18 cellular contexts compared by ENCODE assay signal in genomic region chr6:44651604-44652003, GRCh38.
DNase-seq lines count a peak whose midpoint lies in the region; ATAC-seq, FAIRE-seq and TF ChIP-seq lines count a peak whose summit lies in the region.
"Had no signal": no experiment of that assay in that cellular context is flagged by ENCODE, and none has a peak within 500 bp of the region (broad histone marks: within the 10 kb centered on the region; RNA-seq: fewer than 3 reads in every experiment).

No MANE protein-coding gene starts in this region.

- H3K27me3 ChIP-seq in Caco-2 (replicated peaks; ENCODE audit: control insufficient read depth, insufficient read depth, low read length) (no peaks in the 10 kb centered on the region), HUES64 (ENCODE audit: insufficient read depth, low read length) (no peaks in the 10 kb centered on the region), H1 (replicated peaks in 1 of 4; ENCODE audit: control insufficient read depth in 3 of 4, extremely low read depth in 1 of 4, insufficient read depth in 3 of 4, low read length in 3 of 4) (no peaks in the 10 kb centered on the region), lower lobe of right lung (ENCODE audit: low read depth) (peaks cover 4% of the 10 kb centered on the region), upper lobe of left lung (no peaks in the 10 kb centered on the region)

- H3K36me3 Mint-ChIP-seq in Caco-2 (ENCODE audit: insufficient read depth, unreplicated experiment): no peaks in the 10 kb centered on the region
- H3K36me3 Mint-ChIP-seq in activated naive CD8-positive, alpha-beta T cell treated with anti-CD3 and anti-CD28 coated beads, Interleukin-2, amount 50 U/mL, for 24 hours (ENCODE audit: low read depth): no peaks in the 10 kb centered on the region
- H3K36me3 Mint-ChIP-seq in activated CD8-positive, alpha-beta T cell treated with anti-CD3 and anti-CD28 coated beads for 36 hours (ENCODE audit: low read depth): no peaks in the 10 kb centered on the region
- H3K36me3 Mint-ChIP-seq: CD8-positive, alpha-beta T cell had no signal

- H3K9ac ChIP-seq in HUES64 (ENCODE audit: low read depth, low read length) (no peak overlapping the region), H1 (replicated peaks in 1 of 4; ENCODE audit: extremely low read depth in 1 of 4, low read depth in 3 of 4, low read length in 3 of 4) (no peak overlapping the region)

- H4K91ac ChIP-seq in H1 (replicated peaks; ENCODE audit: insufficient read length, low read length): no peak overlapping the region

- H2BK5ac ChIP-seq in H1 (ENCODE audit: low read depth, low read length): no peak overlapping the region

- H3K23ac ChIP-seq in H1 (ENCODE audit: insufficient read length): no peak overlapping the region

- H2AK5ac ChIP-seq in H1 (ENCODE audit: low read depth, low read length): no peak overlapping the region

- no peaks in the 10 kb centered on the region for H3K79me1 ChIP-seq in H1 (ENCODE audit: low read depth, low read length)

- H4K20me1 ChIP-seq in H1 (replicated peaks in 1 of 2; ENCODE audit: control insufficient read depth in 1 of 2, insufficient read depth in 2 of 2, low read length in 2 of 2): no peaks in the 10 kb centered on the region

- H3K23me2 ChIP-seq in H1 (ENCODE audit: low read depth, low read length): no peaks in the 10 kb centered on the region

- no peak overlapping the region for H4K8ac ChIP-seq in H1 (ENCODE audit: extremely low read depth, insufficient read depth, low read length)

- H3K36me3 ChIP-seq in Caco-2 (ENCODE audit: control insufficient read depth, insufficient read depth, low read length): no peaks in the 10 kb centered on the region
- H3K36me3 ChIP-seq in HUES64 (ENCODE audit: insufficient read depth, low read length): no peaks in the 10 kb centered on the region
- no peaks in the 10 kb centered on the region for H3K36me3 ChIP-seq in H1 (ENCODE audit: control insufficient read depth in 2 of 4, insufficient read depth in 4 of 4, low read length in 3 of 4)
- H3K36me3 ChIP-seq in mesodermal cell (ENCODE audit: control insufficient read depth, insufficient read depth, low read length): no peaks in the 10 kb centered on the region
- no peaks in the 10 kb centered on the region for H3K36me3 ChIP-seq in lower lobe of right lung
- no peaks in the 10 kb centered on the region for H3K36me3 ChIP-seq in upper lobe of left lung

- peaks cover 15% of the 10 kb centered on the region for H3K4me1 Mint-ChIP-seq in Caco-2 (ENCODE audit: low read depth, unreplicated experiment)
- H3K4me1 Mint-ChIP-seq in activated naive CD8-positive, alpha-beta T cell treated with anti-CD3 and anti-CD28 coated beads, Interleukin-2, amount 50 U/mL, for 24 hours: peaks cover 9% of the 10 kb centered on the region
- peaks cover 11% of the 10 kb centered on the region for H3K4me1 Mint-ChIP-seq in activated CD8-positive, alpha-beta T cell treated with anti-CD3 and anti-CD28 coated beads for 36 hours (ENCODE audit: low read depth)

- H3K18ac ChIP-seq in H1 (ENCODE audit: extremely low read depth, low read length): no peak overlapping the region; the same call in 1 of the 2 replicates

- H3K27me3 Mint-ChIP-seq in Caco-2 (ENCODE audit: insufficient read depth, unreplicated experiment): peaks cover 8% of the 10 kb centered on the region
- peaks cover 5% of the 10 kb centered on the region for H3K27me3 Mint-ChIP-seq in activated naive CD8-positive, alpha-beta T cell treated with anti-CD3 and anti-CD28 coated beads, Interleukin-2, amount 50 U/mL, for 24 hours
- peaks cover 3% of the 10 kb centered on the region for H3K27me3 Mint-ChIP-seq in activated CD8-positive, alpha-beta T cell treated with anti-CD3 and anti-CD28 coated beads for 36 hours

- no peak overlapping the region for H3K14ac ChIP-seq in H1 (ENCODE audit: insufficient read length)

- TF ChIP-seq POLR2A in H1 (IDR thresholded peaks at IDR 0.05; ENCODE audit: control extremely low read depth in 1 of 2, low read depth in 2 of 2, low read length in 2 of 2) (no peak), upper lobe of left lung (IDR thresholded peaks at IDR 0.05) (no peak)

- H3K4me3 Mint-ChIP-seq in Caco-2 (ENCODE audit: unreplicated experiment): peak overlapping the region; percentile 11
- no peak overlapping the region for H3K4me3 Mint-ChIP-seq in activated naive CD8-positive, alpha-beta T cell treated with anti-CD3 and anti-CD28 coated beads, Interleukin-2, amount 50 U/mL, for 24 hours
- H3K4me3 Mint-ChIP-seq in activated CD8-positive, alpha-beta T cell treated with anti-CD3 and anti-CD28 coated beads for 36 hours: no peak overlapping the region
- H3K4me3 Mint-ChIP-seq: CD8-positive, alpha-beta T cell had no signal

- ATAC-seq in lower lobe of right lung: no peak
- no peak for ATAC-seq in activated naive CD8-positive, alpha-beta T cell treated with anti-CD3 and anti-CD28 coated beads, Interleukin-2, amount 50 U/mL, for 24 hours
- ATAC-seq in activated CD8-positive, alpha-beta T cell treated with anti-CD3 and anti-CD28 coated beads for 36 hours: no peak
- no peak for ATAC-seq in upper lobe of left lung (ENCODE audit: low FRiP score in 2 of 2)
- ATAC-seq: CD8-positive, alpha-beta T cell; HepG2; Panc1 had no signal

- 0 out of 4 replicates have a peak, but pooled peaks of 1 of the 2 experiments have one; percentile 8 for TF ChIP-seq RAD21 in H1 (IDR thresholded peaks at IDR 0.05 in 1 of 2, conservative IDR thresholded peaks at IDR 0.05 in 1 of 2; ENCODE audit: low read depth in 2 of 2, low read length in 2 of 2)

- H2BK20ac ChIP-seq in H1 (ENCODE audit: low read length): peak overlapping the region; percentile 73; the same call in 1 of the 2 replicates

- FAIRE-seq in H1 (lab: Jason Lieb, UNC): no peak
- FAIRE-seq: HepG2 had no signal

- 0 out of 2 replicates have a peak overlapping the region, but pooled peaks have one; percentile 29 for H2BK12ac ChIP-seq in H1 (ENCODE audit: low read depth, low read length)

- TF ChIP-seq CTCF in Caco-2 (IDR thresholded peaks at IDR 0.05; ENCODE audit: insufficient read depth in 1 of 2, low read depth in 1 of 2, low read length in 1 of 2, severe bottlenecking in 1 of 2, unreplicated experiment in 1 of 2): no peak
- no peak for TF ChIP-seq CTCF in H1 (IDR thresholded peaks at IDR 0.05; ENCODE audit: control extremely low read depth in 1 of 3, insufficient read depth in 1 of 3, low read depth in 1 of 3, low read length in 3 of 3)
- no peak for TF ChIP-seq CTCF in lower lobe of right lung (IDR thresholded peaks at IDR 0.05)
- TF ChIP-seq CTCF in activated CD8-positive, alpha-beta T cell treated with anti-CD3 and anti-CD28 coated beads for 36 hours (IDR thresholded peaks at IDR 0.05): no peak
- no peak for TF ChIP-seq CTCF in upper lobe of left lung (IDR thresholded peaks at IDR 0.05)

- BruUV-seq in Caco-2 (replicated peaks; lab: Mats Ljungman, UMichigan): no TSS peak

- H3K27ac ChIP-seq in HUES64 (ENCODE audit: low read depth, low read length) (peak overlapping the region; percentile 13), H1 (ENCODE audit: low read depth, low read length) (no peak overlapping the region), mesodermal cell (ENCODE audit: low read depth, low read length, severe bottlenecking) (peak overlapping the region; percentile 41), lower lobe of right lung (no peak overlapping the region), upper lobe of left lung (no peak overlapping the region)
- H3K27ac ChIP-seq: 22Rv1, HL-60 had no signal

- H3K4ac ChIP-seq in H1 (replicated peaks; ENCODE audit: insufficient read length, low read depth, low read length): no peak overlapping the region

- DNase-seq in Caco-2: peak; percentile 12 to 50
- no peak for DNase-seq in H1 (ENCODE audit: low read depth in 1 of 2, low spot score in 2 of 2)
- no peak for DNase-seq in lower lobe of right lung
- no peak for DNase-seq in activated naive CD8-positive, alpha-beta T cell treated with anti-CD3 and anti-CD28 coated beads, Interleukin-2, amount 50 U/mL, for 24 hours
- DNase-seq in activated CD8-positive, alpha-beta T cell treated with anti-CD3 and anti-CD28 coated beads for 36 hours: no peak
- DNase-seq in upper lobe of left lung: no peak
- DNase-seq: CD8-positive, alpha-beta T cell; NCI-H1105 treated with DMSO at 0.1 percent for 48 hours; NCI-H187 treated with DMSO at 0.1 percent for 48 hours; NCI-H2171; NCI-H82; Right ventricle myocardium superior had no signal

- H3K79me2 ChIP-seq in H1 (ENCODE audit: control insufficient read depth in 1 of 2, insufficient read depth in 2 of 2, low read length in 2 of 2): no peaks in the 10 kb centered on the region

- H3K4me2 ChIP-seq in H1 (ENCODE audit: insufficient read depth in 1 of 2, low read depth in 2 of 2, low read length in 2 of 2): no peak overlapping the region

- intact Hi-C loops in Caco-2 (cut with micrococcal nuclease; ENCODE audit: unreplicated experiment): no loop called here
- intact Hi-C loops in lower lobe of right lung (cut with DNase I): no loop called here
- intact Hi-C loops in activated CD8-positive, alpha-beta T cell treated with anti-CD3 and anti-CD28 coated beads for 36 hours (cut with micrococcal nuclease): loop anchor here (5.0 to 10.0 kb wide), 3 partner anchors 771 to 1273 kb away; no protein-coding TSS in a partner anchor

- no peak overlapping the region for H2BK120ac ChIP-seq in H1 (replicated peaks; ENCODE audit: low read depth, low read length)

- POLR2A ChIA-PET in Caco-2 (lab: Charles Lee) (no interaction called here), H1 (lab: Charles Lee; ENCODE audit: partially characterized antibody) (interaction anchor here (1.4 to 1.8 kb wide), 2 partner anchors 12 to 14 kb away, joined by 3 to 7 read pairs; no protein-coding TSS in a partner anchor)
- POLR2A ChIA-PET in activated CD8-positive, alpha-beta T cell treated with anti-CD3 and anti-CD28 coated beads for 36 hours (lab: Charles Lee): no interaction called here

- H3K27ac Mint-ChIP-seq in Caco-2 (ENCODE audit: unreplicated experiment): no peak overlapping the region
- H3K27ac Mint-ChIP-seq in activated naive CD8-positive, alpha-beta T cell treated with anti-CD3 and anti-CD28 coated beads, Interleukin-2, amount 50 U/mL, for 24 hours: no peak overlapping the region
- H3K27ac Mint-ChIP-seq in activated CD8-positive, alpha-beta T cell treated with anti-CD3 and anti-CD28 coated beads for 36 hours: no peak overlapping the region
- H3K27ac Mint-ChIP-seq: CD8-positive, alpha-beta T cell had no signal

- no peak overlapping the region for H3K56ac ChIP-seq in H1 (replicated peaks; ENCODE audit: insufficient read length, low read depth, low read length)

- 30% methylated on average over 15 of the region's 15 CpGs for WGBS in HUES64
- 58% methylated on average over 15 of the region's 15 CpGs; no CpG with 5 or more reads in 1 of the 2 experiments for WGBS in H1 (ENCODE audit: extremely low coverage in 1 of 2, insufficient coverage in 1 of 2, insufficient read length in 1 of 2, insufficient replicate concordance in 2 of 2, low coverage in 1 of 2, low lambda C conversion rate in 2 of 2, missing lambda C conversion rate in 1 of 2), 2 experiments
- 31 to 35% methylated on average over 12 to 13 of the region's 15 CpGs for WGBS in mesodermal cell (ENCODE audit: insufficient coverage in 2 of 2), 2 experiments
- WGBS in upper lobe of left lung, 2 donors: 87 to 90% methylated on average over 15 of the region's 15 CpGs

- 0 out of 2 replicates have a peak, but pooled peaks cover 4% of the 10 kb centered on the region for H3K4me1 ChIP-seq in Caco-2
- peaks cover 21% of the 10 kb centered on the region; the same call in 1 of the 2 replicates for H3K4me1 ChIP-seq in HUES64 (ENCODE audit: insufficient read depth, low read length)
- no peaks in the 10 kb centered on the region; a peak in 3 of 7 replicates for H3K4me1 ChIP-seq in H1 (replicated peaks in 1 of 4; ENCODE audit: control insufficient read depth in 3 of 4, insufficient read depth in 4 of 4, low read length in 3 of 4)
- H3K4me1 ChIP-seq in mesodermal cell (ENCODE audit: control insufficient read depth, insufficient read depth, low read length, poor library complexity, severe bottlenecking): peaks cover 35% of the 10 kb centered on the region
- peaks cover 9% of the 10 kb centered on the region for H3K4me1 ChIP-seq in lower lobe of right lung
- H3K4me1 ChIP-seq in upper lobe of left lung: peaks cover 7 to 15% (median 13%) of the 10 kb centered on the region in 4 donors

- no peak overlapping the region for H3K4me3 ChIP-seq in Caco-2 (ENCODE audit: low read depth, low read length)
- no peak overlapping the region for H3K4me3 ChIP-seq in HUES64 (ENCODE audit: low read length)
- H3K4me3 ChIP-seq in H1 (ENCODE audit: extremely low read depth in 1 of 4, insufficient read depth in 2 of 4, low read depth in 3 of 4, low read length in 4 of 4): no peak overlapping the region
- H3K4me3 ChIP-seq in mesodermal cell (ENCODE audit: extremely low read depth, insufficient read depth, low read length, poor library complexity, severe bottlenecking): no peak overlapping the region
- no peak overlapping the region for H3K4me3 ChIP-seq in lower lobe of right lung
- H3K4me3 ChIP-seq in upper lobe of left lung: no peak overlapping the region

- no peak overlapping the region; the same call in 1 of the 2 replicates for H2BK15ac ChIP-seq in H1 (ENCODE audit: low read length)

- H3K9me3 Mint-ChIP-seq in Caco-2 (ENCODE audit: unreplicated experiment): no peaks in the 10 kb centered on the region
- no peaks in the 10 kb centered on the region for H3K9me3 Mint-ChIP-seq in activated naive CD8-positive, alpha-beta T cell treated with anti-CD3 and anti-CD28 coated beads, Interleukin-2, amount 50 U/mL, for 24 hours
- H3K9me3 Mint-ChIP-seq in activated CD8-positive, alpha-beta T cell treated with anti-CD3 and anti-CD28 coated beads for 36 hours: peaks cover 3% of the 10 kb centered on the region

- H2AFZ ChIP-seq in H1 (ENCODE audit: low read length): peak overlapping the region; percentile 47

- H4K5ac ChIP-seq in H1 (ENCODE audit: insufficient read length, low read depth, low read length): no peak overlapping the region

- H3K9me3 ChIP-seq in Caco-2: no peaks in the 10 kb centered on the region
- no peaks in the 10 kb centered on the region for H3K9me3 ChIP-seq in HUES64 (ENCODE audit: insufficient read depth, low read depth, low read length)
- no peaks in the 10 kb centered on the region for H3K9me3 ChIP-seq in H1 (ENCODE audit: insufficient read depth in 2 of 2, low read depth in 1 of 2, low read length in 1 of 2)
- H3K9me3 ChIP-seq in mesodermal cell (ENCODE audit: control insufficient read depth, low read length): no peaks in the 10 kb centered on the region
- no peaks in the 10 kb centered on the region for H3K9me3 ChIP-seq in lower lobe of right lung
- no peaks in the 10 kb centered on the region for H3K9me3 ChIP-seq in upper lobe of left lung

- TF ChIP-seq EP300 in H1 (IDR thresholded peaks at IDR 0.05; ENCODE audit: borderline replicate concordance in 1 of 2, low read depth in 2 of 2, low read length in 2 of 2) (no peak), upper lobe of left lung (IDR thresholded peaks at IDR 0.05) (no peak)

- CTCF ChIA-PET in Caco-2 (lab: Charles Lee) (interaction anchor here (0.6 kb wide), 1 partner anchor 1063 kb away, joined by 3 read pairs; no protein-coding TSS in a partner anchor), H1 (lab: Charles Lee; ENCODE audit: partially characterized antibody) (interaction anchor here (0.6 to 6.9 kb wide), 7 partner anchors 22 to 1271 kb away, joined by 3 to 64 read pairs (median 6); no protein-coding TSS in a partner anchor)
- CTCF ChIA-PET in activated CD8-positive, alpha-beta T cell treated with anti-CD3 and anti-CD28 coated beads for 36 hours (lab: Charles Lee): interaction anchor here (0.8 to 3.4 kb wide), 4 partner anchors 8 to 1271 kb away, joined by 3 to 12 read pairs (median 9); no protein-coding TSS in a partner anchor

Comparison
In these comparisons a context has a peak if more than half of its experiments do, and no peak if none do; other contexts are left out.
1. DNase-seq: peak in Caco-2 (2 of 2); none in H1 (0 of 2), lower lobe of right lung (single experiment), activated naive CD8-positive, alpha-beta T cell treated with anti-CD3 and anti-CD28 coated beads, Interleukin-2, amount 50 U/mL, for 24 hours (single experiment), activated CD8-positive, alpha-beta T cell treated with anti-CD3 and anti-CD28 coated beads for 36 hours (single experiment) and upper lobe of left lung (0 of 2).
2. H3K27ac ChIP-seq: peak in HUES64 (single experiment) and mesodermal cell (single experiment); none in H1 (single experiment), lower lobe of right lung (single experiment) and upper lobe of left lung (0 of 4).